Comparison of ENCODE assay signal across 8 cellular contexts in the genomic region with DNA sequence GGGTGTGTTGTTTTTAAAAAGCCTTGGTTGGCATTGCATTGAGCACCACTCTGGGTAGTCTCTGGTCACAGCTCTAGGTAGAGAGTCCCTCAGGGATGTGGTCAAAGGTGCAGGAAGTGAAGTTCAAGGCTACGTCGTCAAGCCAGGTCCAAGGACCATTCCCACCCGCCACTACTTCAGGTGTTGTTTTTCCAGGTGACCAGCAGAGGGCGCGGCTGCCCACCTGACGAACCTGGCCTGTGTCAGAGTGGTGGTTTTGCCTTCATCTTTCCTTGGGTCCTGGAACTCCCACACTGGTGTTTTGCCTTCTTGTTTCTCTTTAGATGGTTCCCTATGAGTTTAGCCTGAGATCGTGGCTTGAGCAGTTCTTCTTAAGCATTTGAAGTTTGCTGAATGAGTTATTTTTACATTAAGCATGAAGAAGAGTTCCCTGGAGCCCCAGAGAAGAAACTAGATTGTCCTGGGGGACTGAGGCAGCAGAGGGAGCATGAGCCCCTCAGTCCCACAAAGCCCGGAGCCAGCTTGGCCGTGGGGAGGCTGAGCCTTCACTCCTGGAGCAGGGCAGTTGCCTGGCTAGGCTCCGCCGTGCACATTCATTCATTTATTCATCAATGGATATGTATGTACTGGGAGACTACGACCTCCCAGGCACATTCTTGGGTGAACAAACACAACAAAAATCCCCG. TPM values are rescaled to one million over a fixed set of nuclear protein-coding genes. Genes with fewer than 3 reads are reported as not detected.
A peak's percentile ranks its signal among the peaks of the same experiment; 100 is the strongest.
DNase-seq lines count a peak whose midpoint lies in the region; ATAC-seq and TF ChIP-seq lines count a peak whose summit lies in the region.

No MANE protein-coding gene starts in this region.

- no peaks in the 10 kb centered on the region for H3K79me2 ChIP-seq in osteoblast (ENCODE audit: insufficient read depth, low read length)

- TF ChIP-seq CTCF in AG04450 (IDR thresholded peaks at IDR 0.05; ENCODE audit: low read depth, low read length) (peak; percentile 60), GM12875 (IDR thresholded peaks at IDR 0.05; ENCODE audit: borderline replicate concordance, insufficient read depth, low read depth, low read length) (peak; percentile 90), epithelial cell of esophagus (IDR thresholded peaks at IDR 0.05; ENCODE audit: insufficient read depth, low read depth, low read length, missing control alignments) (peak; percentile 77), osteoblast (IDR thresholded peaks at IDR 0.05; ENCODE audit: extremely low read depth, low read depth, low read length) (peak; percentile 53)

- H2AFZ ChIP-seq in osteoblast (ENCODE audit: low read length), result no peak overlapping the region

- no peaks in the 10 kb centered on the region for H4K20me1 ChIP-seq in osteoblast (ENCODE audit: insufficient read depth, low read length)

- ATAC-seq in HG02798 (IDR thresholded peaks at IDR 0.05; ENCODE audit: poor library complexity, unreplicated experiment), result no peak

- H3K27ac ChIP-seq in AG04450 (ENCODE audit: low read depth, low read length) (no peak overlapping the region), osteoblast (ENCODE audit: low read depth, low read length) (no peak overlapping the region)

- POLR2A ChIA-PET in AG04450 (lab: Yijun Ruan, JAX), result no interaction called here

- H3K4me3 ChIP-seq in AG04450 (ENCODE audit: low read depth, low read length), result no peak overlapping the region
- no peak overlapping the region for H3K4me3 ChIP-seq in GM12875 (ENCODE audit: low read depth, low read length)
- H3K4me3 ChIP-seq in epithelial cell of esophagus (ENCODE audit: low read length), result no peak overlapping the region
- no peak overlapping the region for H3K4me3 ChIP-seq in osteoblast (ENCODE audit: insufficient read depth, low read length)

- H3K4me1 ChIP-seq in osteoblast (ENCODE audit: insufficient read depth, low read length), result no peaks in the 10 kb centered on the region

- H3K27me3 ChIP-seq in AG04450 (ENCODE audit: control insufficient read depth, insufficient read depth, low read length) (peaks cover 7% of the 10 kb centered on the region), osteoblast (ENCODE audit: insufficient read depth, low read length) (peaks cover 6% of the 10 kb centered on the region)

- H3K9me3 ChIP-seq in AG04450 (ENCODE audit: control insufficient read depth, insufficient read depth, low read length) (no peaks in the 10 kb centered on the region), osteoblast (ENCODE audit: low read depth, low read length) (no peaks in the 10 kb centered on the region)

- no peak overlapping the region for H3K4me2 ChIP-seq in osteoblast (ENCODE audit: insufficient read depth, low read length)

- CTCF ChIA-PET in AG04450 (lab: Charles Lee), result no interaction called here

- DNase-seq in AG04450 (ENCODE audit: low read depth, low spot score) (no peak), LoVo (ENCODE audit: low spot score) (peak; percentile 50), SW480 (ENCODE audit: low spot score) (peak; percentile 77), epithelial cell of esophagus (ENCODE audit: low read depth) (peak; percentile 37), osteoblast (ENCODE audit: insufficient read length, low spot score, missing footprints) (peak; percentile 52)
- DNase-seq in stimulated activated naive CD4-positive, alpha-beta T cell treated with Interleukin-2 at 50 U/mL for 16 hours (lab: John Stamatoyannopoulos, UW), result no peak

- no peaks in the 10 kb centered on the region for H3K36me3 ChIP-seq in osteoblast (ENCODE audit: insufficient read depth, low read length)

RNA-seq across cellular contexts. Expression of gene PHACTR3, which starts 5.6 kb away (rescaled TPM):
- not detected in 2 replicates for polyA plus RNA-seq in AG04450 (2011; rRNA removed)
- polyA minus RNA-seq in AG04450 (2011; rRNA and poly(A)+ RNA removed), result not detected in 2 replicates
- total RNA-seq in osteoblast, result not detected in 2 replicates

Comparison
In these comparisons a context has a peak if more than half of its experiments do, and no peak if none do; other contexts are left out.
1. DNase-seq: peak in LoVo (single experiment), SW480 (single experiment), epithelial cell of esophagus (single experiment) and osteoblast (single experiment); none in AG04450 (single experiment) and stimulated activated naive CD4-positive, alpha-beta T cell treated with Interleukin-2 at 50 U/mL for 16 hours (single experiment).
2. Peak in every context shown above with its lines, with median percentiles within 50 percentile points of each other: CTCF ChIP-seq.